1 cellular context compared by ENCODE assay signal in the genomic region with DNA sequence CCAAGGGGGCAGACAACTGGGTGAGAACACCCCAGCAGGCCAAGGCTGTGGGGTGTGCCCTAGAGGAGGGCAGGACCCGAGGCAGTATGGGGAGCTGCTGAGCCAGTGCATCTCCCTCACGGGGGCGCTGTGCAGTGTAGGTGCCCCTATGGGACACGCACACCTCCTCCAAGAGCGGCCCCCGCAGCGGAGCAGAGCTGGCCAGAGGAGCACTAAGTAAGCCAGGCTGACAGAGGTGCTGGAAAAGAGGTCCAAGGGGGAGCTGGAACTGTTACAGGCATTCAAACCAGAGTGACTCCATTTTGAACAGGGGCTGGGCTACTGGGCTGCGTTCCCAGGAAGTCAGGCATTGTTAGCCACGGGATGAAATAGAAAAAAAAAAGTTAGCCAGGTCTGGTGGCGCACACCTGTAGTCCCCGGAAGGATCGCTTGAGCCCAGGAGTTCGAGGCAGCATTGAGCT.
A peak's percentile ranks its signal among the peaks of the same experiment; 100 is the strongest.
TF ChIP-seq lines count a peak whose summit lies in the region.

No MANE protein-coding gene starts in this region.

TF ChIP-seq in H1, 55 proteins besides CTCF, POLR2A, EP300 and RAD21:
- no peak for TF ChIP-seq SRF (IDR thresholded peaks at IDR 0.05; ENCODE audit: low read depth, low read length)
- TF ChIP-seq TAF1 (IDR thresholded peaks at IDR 0.05; ENCODE audit: low read depth, low read length) = peak; percentile 29; the same call in 1 of the 2 replicates
- TF ChIP-seq POLR2AphosphoS5 (IDR thresholded peaks at IDR 0.05; ENCODE audit: low read depth, low read length) = peak; percentile 34; the same call in 1 of the 2 replicates
- peak; percentile 65; the same call in 1 of the 2 replicates for TF ChIP-seq MAX (IDR thresholded peaks at IDR 0.05)
- TF ChIP-seq CREB1 (IDR thresholded peaks at IDR 0.05) = 0 out of 2 replicates have a peak, but pooled peaks have one; percentile 30
- TF ChIP-seq YY1 (IDR thresholded peaks at IDR 0.05; ENCODE audit: low read depth, low read length) = peak; percentile 60; the same call in 1 of the 2 replicates
- no peak for TF ChIP-seq ASH2L (IDR thresholded peaks at IDR 0.05; ENCODE audit: low read length)
- peak; percentile 33 for TF ChIP-seq KDM4A (IDR thresholded peaks at IDR 0.05; ENCODE audit: low read depth, low read length, severe bottlenecking)
- TF ChIP-seq KDM1A (IDR thresholded peaks at IDR 0.05; ENCODE audit: borderline replicate concordance, low read length) = peak; percentile 70; the same call in 1 of the 2 replicates
